In the genomic region with DNA sequence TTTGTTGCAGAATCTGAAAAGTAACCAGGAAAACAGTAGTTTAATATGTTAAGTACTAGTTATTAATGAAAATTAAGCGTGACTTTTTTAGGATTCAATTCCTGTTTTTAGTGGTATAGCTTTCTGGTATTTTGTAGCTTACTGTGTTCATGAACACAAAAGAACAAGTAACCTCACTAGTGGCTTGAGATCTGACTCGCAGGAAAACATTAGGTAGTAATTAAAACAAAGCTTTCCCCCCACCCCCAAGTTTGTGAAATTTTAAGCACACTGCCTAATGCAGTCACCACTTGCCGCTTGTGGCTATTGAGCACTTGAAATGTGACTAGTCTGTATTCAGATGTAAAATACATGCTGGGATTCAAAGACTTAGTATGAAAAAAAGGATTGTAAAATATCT, we compare ENCODE assay signal across 1 cellular context.
TF ChIP-seq lines count a peak whose summit lies in the region.

No MANE protein-coding gene starts in this region.

TF ChIP-seq in GM12878, 131 proteins besides CTCF, POLR2A, EP300 and RAD21 (continued from another document and continues in another):
- TF ChIP-seq, protein P1, sequence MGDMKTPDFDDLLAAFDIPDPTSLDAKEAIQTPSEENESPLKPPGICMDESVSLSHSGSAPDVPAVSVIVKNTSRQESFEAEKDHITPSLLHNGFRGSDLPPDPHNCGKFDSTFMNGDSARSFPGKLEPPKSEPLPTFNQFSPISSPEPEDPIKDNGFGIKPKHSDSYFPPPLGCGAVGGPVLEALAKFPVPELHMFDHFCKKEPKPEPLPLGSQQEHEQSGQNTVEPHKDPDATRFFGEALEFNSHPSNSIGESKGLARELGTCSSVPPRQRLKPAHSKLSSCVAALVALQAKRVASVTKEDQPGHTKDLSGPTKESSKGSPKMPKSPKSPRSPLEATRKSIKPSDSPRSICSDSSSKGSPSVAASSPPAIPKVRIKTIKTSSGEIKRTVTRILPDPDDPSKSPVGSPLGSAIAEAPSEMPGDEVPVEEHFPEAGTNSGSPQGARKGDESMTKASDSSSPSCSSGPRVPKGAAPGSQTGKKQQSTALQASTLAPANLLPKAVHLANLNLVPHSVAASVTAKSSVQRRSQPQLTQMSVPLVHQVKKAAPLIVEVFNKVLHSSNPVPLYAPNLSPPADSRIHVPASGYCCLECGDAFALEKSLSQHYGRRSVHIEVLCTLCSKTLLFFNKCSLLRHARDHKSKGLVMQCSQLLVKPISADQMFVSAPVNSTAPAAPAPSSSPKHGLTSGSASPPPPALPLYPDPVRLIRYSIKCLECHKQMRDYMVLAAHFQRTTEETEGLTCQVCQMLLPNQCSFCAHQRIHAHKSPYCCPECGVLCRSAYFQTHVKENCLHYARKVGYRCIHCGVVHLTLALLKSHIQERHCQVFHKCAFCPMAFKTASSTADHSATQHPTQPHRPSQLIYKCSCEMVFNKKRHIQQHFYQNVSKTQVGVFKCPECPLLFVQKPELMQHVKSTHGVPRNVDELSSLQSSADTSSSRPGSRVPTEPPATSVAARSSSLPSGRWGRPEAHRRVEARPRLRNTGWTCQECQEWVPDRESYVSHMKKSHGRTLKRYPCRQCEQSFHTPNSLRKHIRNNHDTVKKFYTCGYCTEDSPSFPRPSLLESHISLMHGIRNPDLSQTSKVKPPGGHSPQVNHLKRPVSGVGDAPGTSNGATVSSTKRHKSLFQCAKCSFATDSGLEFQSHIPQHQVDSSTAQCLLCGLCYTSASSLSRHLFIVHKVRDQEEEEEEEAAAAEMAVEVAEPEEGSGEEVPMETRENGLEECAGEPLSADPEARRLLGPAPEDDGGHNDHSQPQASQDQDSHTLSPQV (IDR thresholded peaks at IDR 0.05), result peak; percentile 81; the same call in 1 of the 2 replicates
- no peak for TF ChIP-seq NR2C2 (IDR thresholded peaks at IDR 0.05; ENCODE audit: borderline replicate concordance, control insufficient read depth, insufficient read length, low read depth)
- TF ChIP-seq POLR2AphosphoS2 (IDR thresholded peaks at IDR 0.05; ENCODE audit: low read depth, low read length), result no peak
- peak; percentile 46; the same call in 1 of the 2 replicates for TF ChIP-seq CREM (IDR thresholded peaks at IDR 0.05; ENCODE audit: low read depth)
- TF ChIP-seq BHLHE40 (IDR thresholded peaks at IDR 0.05; ENCODE audit: borderline replicate concordance in 1 of 2, low read depth in 2 of 2, low read length in 1 of 2), result peak; percentile 83 to 85
- TF ChIP-seq KAT2A (conservative IDR thresholded peaks at IDR 0.05; ENCODE audit: control insufficient read depth, low read depth, low read length), result no peak
- TF ChIP-seq, protein P2, sequence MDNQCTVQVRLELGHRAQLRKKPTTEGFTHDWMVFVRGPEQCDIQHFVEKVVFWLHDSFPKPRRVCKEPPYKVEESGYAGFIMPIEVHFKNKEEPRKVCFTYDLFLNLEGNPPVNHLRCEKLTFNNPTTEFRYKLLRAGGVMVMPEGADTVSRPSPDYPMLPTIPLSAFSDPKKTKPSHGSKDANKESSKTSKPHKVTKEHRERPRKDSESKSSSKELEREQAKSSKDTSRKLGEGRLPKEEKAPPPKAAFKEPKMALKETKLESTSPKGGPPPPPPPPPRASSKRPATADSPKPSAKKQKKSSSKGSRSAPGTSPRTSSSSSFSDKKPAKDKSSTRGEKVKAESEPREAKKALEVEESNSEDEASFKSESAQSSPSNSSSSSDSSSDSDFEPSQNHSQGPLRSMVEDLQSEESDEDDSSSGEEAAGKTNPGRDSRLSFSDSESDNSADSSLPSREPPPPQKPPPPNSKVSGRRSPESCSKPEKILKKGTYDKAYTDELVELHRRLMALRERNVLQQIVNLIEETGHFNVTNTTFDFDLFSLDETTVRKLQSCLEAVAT (IDR thresholded peaks at IDR 0.05), result no peak; the same call in 1 of the 2 replicates
- TF ChIP-seq SMAD1 (IDR thresholded peaks at IDR 0.05; ENCODE audit: low read depth, partially characterized antibody), result no peak
- TF ChIP-seq ETV6 (conservative IDR thresholded peaks at IDR 0.05 in 1 of 2, IDR thresholded peaks at IDR 0.05 in 1 of 2; ENCODE audit: borderline replicate concordance in 1 of 2, low read depth in 1 of 2), result peak in 1 of 2 experiments; percentile 34; a peak in 1 of 4 replicates
- no peak for TF ChIP-seq TARDBP (IDR thresholded peaks at IDR 0.05; ENCODE audit: borderline replicate concordance)
- peak; percentile 73 for TF ChIP-seq BMI1 (IDR thresholded peaks at IDR 0.05; ENCODE audit: borderline replicate concordance)
- TF ChIP-seq, protein P3, sequence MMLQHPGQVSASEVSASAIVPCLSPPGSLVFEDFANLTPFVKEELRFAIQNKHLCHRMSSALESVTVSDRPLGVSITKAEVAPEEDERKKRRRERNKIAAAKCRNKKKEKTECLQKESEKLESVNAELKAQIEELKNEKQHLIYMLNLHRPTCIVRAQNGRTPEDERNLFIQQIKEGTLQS (IDR thresholded peaks at IDR 0.05; ENCODE audit: borderline replicate concordance, extremely low read depth, low read depth, low read length), result no peak
- TF ChIP-seq POU2F2 (IDR thresholded peaks at IDR 0.05; ENCODE audit: borderline replicate concordance, low read depth, low read length), result peak; percentile 38; the same call in 1 of the 3 replicates
- no peak for TF ChIP-seq NRF1 (conservative IDR thresholded peaks at IDR 0.05; ENCODE audit: low read depth, low read length)
- peak; percentile 86 to 87; a peak in 3 of 4 replicates for TF ChIP-seq IKZF2 (IDR thresholded peaks at IDR 0.05)
- TF ChIP-seq, protein P4, sequence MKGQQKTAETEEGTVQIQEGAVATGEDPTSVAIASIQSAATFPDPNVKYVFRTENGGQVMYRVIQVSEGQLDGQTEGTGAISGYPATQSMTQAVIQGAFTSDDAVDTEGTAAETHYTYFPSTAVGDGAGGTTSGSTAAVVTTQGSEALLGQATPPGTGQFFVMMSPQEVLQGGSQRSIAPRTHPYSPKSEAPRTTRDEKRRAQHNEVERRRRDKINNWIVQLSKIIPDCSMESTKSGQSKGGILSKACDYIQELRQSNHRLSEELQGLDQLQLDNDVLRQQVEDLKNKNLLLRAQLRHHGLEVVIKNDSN (IDR thresholded peaks at IDR 0.05; ENCODE audit: borderline replicate concordance, extremely low read length, insufficient read depth, low read depth, low read length), result no peak
- TF ChIP-seq NR2F1 (conservative IDR thresholded peaks at IDR 0.05), result peak; percentile 73
- no peak for TF ChIP-seq YBX1 (IDR thresholded peaks at IDR 0.05)
- peak; percentile 82 for TF ChIP-seq NFIC (IDR thresholded peaks at IDR 0.05; ENCODE audit: low read depth, low read length)
- TF ChIP-seq, protein P5, sequence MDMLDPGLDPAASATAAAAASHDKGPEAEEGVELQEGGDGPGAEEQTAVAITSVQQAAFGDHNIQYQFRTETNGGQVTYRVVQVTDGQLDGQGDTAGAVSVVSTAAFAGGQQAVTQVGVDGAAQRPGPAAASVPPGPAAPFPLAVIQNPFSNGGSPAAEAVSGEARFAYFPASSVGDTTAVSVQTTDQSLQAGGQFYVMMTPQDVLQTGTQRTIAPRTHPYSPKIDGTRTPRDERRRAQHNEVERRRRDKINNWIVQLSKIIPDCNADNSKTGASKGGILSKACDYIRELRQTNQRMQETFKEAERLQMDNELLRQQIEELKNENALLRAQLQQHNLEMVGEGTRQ (IDR thresholded peaks at IDR 0.05; ENCODE audit: borderline replicate concordance, low read depth, low read length), result no peak
- no peak for TF ChIP-seq HDGF (IDR thresholded peaks at IDR 0.05)
- peak; percentile 69; the same call in 1 of the 2 replicates for TF ChIP-seq BACH1 (IDR thresholded peaks at IDR 0.05; ENCODE audit: borderline replicate concordance)
- TF ChIP-seq MYC (IDR thresholded peaks at IDR 0.05; ENCODE audit: insufficient read depth, insufficient read length, insufficient replicate concordance, low read length, severe bottlenecking), result no peak
- no peak for TF ChIP-seq ASH2L (IDR thresholded peaks at IDR 0.05; ENCODE audit: borderline replicate concordance, low read depth)
- peak; percentile 97 for TF ChIP-seq MTA2 (IDR thresholded peaks at IDR 0.05; ENCODE audit: low read depth)
- TF ChIP-seq, protein P6, sequence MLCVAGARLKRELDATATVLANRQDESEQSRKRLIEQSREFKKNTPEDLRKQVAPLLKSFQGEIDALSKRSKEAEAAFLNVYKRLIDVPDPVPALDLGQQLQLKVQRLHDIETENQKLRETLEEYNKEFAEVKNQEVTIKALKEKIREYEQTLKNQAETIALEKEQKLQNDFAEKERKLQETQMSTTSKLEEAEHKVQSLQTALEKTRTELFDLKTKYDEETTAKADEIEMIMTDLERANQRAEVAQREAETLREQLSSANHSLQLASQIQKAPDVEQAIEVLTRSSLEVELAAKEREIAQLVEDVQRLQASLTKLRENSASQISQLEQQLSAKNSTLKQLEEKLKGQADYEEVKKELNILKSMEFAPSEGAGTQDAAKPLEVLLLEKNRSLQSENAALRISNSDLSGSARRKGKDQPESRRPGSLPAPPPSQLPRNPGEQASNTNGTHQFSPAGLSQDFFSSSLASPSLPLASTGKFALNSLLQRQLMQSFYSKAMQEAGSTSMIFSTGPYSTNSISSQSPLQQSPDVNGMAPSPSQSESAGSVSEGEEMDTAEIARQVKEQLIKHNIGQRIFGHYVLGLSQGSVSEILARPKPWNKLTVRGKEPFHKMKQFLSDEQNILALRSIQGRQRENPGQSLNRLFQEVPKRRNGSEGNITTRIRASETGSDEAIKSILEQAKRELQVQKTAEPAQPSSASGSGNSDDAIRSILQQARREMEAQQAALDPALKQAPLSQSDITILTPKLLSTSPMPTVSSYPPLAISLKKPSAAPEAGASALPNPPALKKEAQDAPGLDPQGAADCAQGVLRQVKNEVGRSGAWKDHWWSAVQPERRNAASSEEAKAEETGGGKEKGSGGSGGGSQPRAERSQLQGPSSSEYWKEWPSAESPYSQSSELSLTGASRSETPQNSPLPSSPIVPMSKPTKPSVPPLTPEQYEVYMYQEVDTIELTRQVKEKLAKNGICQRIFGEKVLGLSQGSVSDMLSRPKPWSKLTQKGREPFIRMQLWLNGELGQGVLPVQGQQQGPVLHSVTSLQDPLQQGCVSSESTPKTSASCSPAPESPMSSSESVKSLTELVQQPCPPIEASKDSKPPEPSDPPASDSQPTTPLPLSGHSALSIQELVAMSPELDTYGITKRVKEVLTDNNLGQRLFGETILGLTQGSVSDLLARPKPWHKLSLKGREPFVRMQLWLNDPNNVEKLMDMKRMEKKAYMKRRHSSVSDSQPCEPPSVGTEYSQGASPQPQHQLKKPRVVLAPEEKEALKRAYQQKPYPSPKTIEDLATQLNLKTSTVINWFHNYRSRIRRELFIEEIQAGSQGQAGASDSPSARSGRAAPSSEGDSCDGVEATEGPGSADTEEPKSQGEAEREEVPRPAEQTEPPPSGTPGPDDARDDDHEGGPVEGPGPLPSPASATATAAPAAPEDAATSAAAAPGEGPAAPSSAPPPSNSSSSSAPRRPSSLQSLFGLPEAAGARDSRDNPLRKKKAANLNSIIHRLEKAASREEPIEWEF (IDR thresholded peaks at IDR 0.05; ENCODE audit: insufficient replicate concordance, low read depth, low read length), result no peak
- TF ChIP-seq, protein P7, sequence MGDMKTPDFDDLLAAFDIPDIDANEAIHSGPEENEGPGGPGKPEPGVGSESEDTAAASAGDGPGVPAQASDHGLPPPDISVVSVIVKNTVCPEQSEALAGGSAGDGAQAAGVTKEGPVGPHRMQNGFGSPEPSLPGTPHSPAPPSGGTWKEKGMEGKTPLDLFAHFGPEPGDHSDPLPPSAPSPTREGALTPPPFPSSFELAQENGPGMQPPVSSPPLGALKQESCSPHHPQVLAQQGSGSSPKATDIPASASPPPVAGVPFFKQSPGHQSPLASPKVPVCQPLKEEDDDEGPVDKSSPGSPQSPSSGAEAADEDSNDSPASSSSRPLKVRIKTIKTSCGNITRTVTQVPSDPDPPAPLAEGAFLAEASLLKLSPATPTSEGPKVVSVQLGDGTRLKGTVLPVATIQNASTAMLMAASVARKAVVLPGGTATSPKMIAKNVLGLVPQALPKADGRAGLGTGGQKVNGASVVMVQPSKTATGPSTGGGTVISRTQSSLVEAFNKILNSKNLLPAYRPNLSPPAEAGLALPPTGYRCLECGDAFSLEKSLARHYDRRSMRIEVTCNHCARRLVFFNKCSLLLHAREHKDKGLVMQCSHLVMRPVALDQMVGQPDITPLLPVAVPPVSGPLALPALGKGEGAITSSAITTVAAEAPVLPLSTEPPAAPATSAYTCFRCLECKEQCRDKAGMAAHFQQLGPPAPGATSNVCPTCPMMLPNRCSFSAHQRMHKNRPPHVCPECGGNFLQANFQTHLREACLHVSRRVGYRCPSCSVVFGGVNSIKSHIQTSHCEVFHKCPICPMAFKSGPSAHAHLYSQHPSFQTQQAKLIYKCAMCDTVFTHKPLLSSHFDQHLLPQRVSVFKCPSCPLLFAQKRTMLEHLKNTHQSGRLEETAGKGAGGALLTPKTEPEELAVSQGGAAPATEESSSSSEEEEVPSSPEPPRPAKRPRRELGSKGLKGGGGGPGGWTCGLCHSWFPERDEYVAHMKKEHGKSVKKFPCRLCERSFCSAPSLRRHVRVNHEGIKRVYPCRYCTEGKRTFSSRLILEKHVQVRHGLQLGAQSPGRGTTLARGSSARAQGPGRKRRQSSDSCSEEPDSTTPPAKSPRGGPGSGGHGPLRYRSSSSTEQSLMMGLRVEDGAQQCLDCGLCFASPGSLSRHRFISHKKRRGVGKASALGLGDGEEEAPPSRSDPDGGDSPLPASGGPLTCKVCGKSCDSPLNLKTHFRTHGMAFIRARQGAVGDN (IDR thresholded peaks at IDR 0.05), result peak; percentile 9; the same call in 1 of the 2 replicates
- no peak; the same call in 1 of the 2 replicates for TF ChIP-seq ZNF384 (IDR thresholded peaks at IDR 0.05; ENCODE audit: borderline replicate concordance, low read depth, low read length)
- TF ChIP-seq EGR1 (IDR thresholded peaks at IDR 0.05; ENCODE audit: borderline replicate concordance in 1 of 2, low read depth in 2 of 2, low read length in 2 of 2), result no peak
- no peak for TF ChIP-seq ZNF274 (IDR thresholded peaks at IDR 0.05; ENCODE audit: insufficient read depth, insufficient read length)
- no peak for TF ChIP-seq RBBP5 (conservative IDR thresholded peaks at IDR 0.05)
- TF ChIP-seq SIN3A (IDR thresholded peaks at IDR 0.05; ENCODE audit: low read depth, low read length), result no peak
- TF ChIP-seq GABPA (IDR thresholded peaks at IDR 0.05; ENCODE audit: low read depth), result no peak
- peak; percentile 17; the same call in 1 of the 2 replicates for TF ChIP-seq SMC3 (IDR thresholded peaks at IDR 0.05; ENCODE audit: borderline replicate concordance, low read length)
- TF ChIP-seq, protein P8, sequence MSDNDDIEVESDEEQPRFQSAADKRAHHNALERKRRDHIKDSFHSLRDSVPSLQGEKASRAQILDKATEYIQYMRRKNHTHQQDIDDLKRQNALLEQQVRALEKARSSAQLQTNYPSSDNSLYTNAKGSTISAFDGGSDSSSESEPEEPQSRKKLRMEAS (IDR thresholded peaks at IDR 0.05; ENCODE audit: low read depth, low read length), result no peak
- no peak for TF ChIP-seq SRF (IDR thresholded peaks at IDR 0.05; ENCODE audit: low read depth in 2 of 2, low read length in 2 of 2)
- no peak for TF ChIP-seq RFX5 (IDR thresholded peaks at IDR 0.05; ENCODE audit: low read depth, low read length)
- TF ChIP-seq ZSCAN29 (IDR thresholded peaks at IDR 0.05), result peak; percentile 66; the same call in 1 of the 2 replicates
- peak; percentile 94 for TF ChIP-seq RUNX3 (IDR thresholded peaks at IDR 0.05; ENCODE audit: low read length)
- TF ChIP-seq FOXK2 (IDR thresholded peaks at IDR 0.05), result no peak
